In genomic region chr13:45623516-45624090, GRCh38 we compare ENCODE assay signal across 9 cellular contexts. TPM values are rescaled to one million over a fixed set of nuclear protein-coding genes. Genes with fewer than 3 reads are reported as not detected.
DNase-seq lines count a peak whose midpoint lies in the region; ATAC-seq, FAIRE-seq and TF ChIP-seq lines count a peak whose summit lies in the region.
"Had no signal": no experiment of that assay in that cellular context is flagged by ENCODE, and none has a peak within 500 bp of the region (broad histone marks: within the 10 kb centered on the region; RNA-seq: fewer than 3 reads in every experiment).

No MANE protein-coding gene starts in this region.

- H3K36me3 ChIP-seq in A673 (ENCODE audit: insufficient read depth, low read length, poor library complexity, severe bottlenecking) (no peaks in the 10 kb centered on the region), OCI-LY1 (ENCODE audit: insufficient read depth, low read length) (no peaks in the 10 kb centered on the region)

- peak; percentile 84 for FAIRE-seq in G401.6 (lab: Jason Lieb, UNC)

- BruUV-seq in A673 (replicated peaks; lab: Mats Ljungman, UMichigan), result no TSS peak

- DNase-seq in A673 (ENCODE audit: low spot score) (peak; percentile 57), fibroblast of the aortic adventitia (ENCODE audit: low read depth) (peak; percentile 28), retina (no peak)

- no peaks in the 10 kb centered on the region for H3K9me2 ChIP-seq in OCI-LY1 (ENCODE audit: low read depth, low read length)

- H3K79me2 ChIP-seq in OCI-LY1 (ENCODE audit: insufficient read depth, low read length), result no peaks in the 10 kb centered on the region

- peak; percentile 77 for TF ChIP-seq CTCF in A673 (conservative IDR thresholded peaks at IDR 0.05; ENCODE audit: low read depth, low read length)
- TF ChIP-seq CTCF in OCI-LY1 (IDR thresholded peaks at IDR 0.05; ENCODE audit: low read length), result peak; percentile 71
- peak; percentile 51 for TF ChIP-seq CTCF in fibroblast of the aortic adventitia (IDR thresholded peaks at IDR 0.05; ENCODE audit: insufficient read depth, low read length)

- H3K27ac ChIP-seq in A673 (ENCODE audit: low read depth, low read length, poor library complexity, severe bottlenecking), result no peak overlapping the region
- H3K27ac ChIP-seq in OCI-LY1 (ENCODE audit: low read depth, low read length, poor library complexity, severe bottlenecking), result no peak overlapping the region

- intact Hi-C loops in A673 (cut with micrococcal nuclease; ENCODE audit: unreplicated experiment), result loop anchor here (5.0 to 10.0 kb wide), 4 partner anchors 381 to 701 kb away; no protein-coding TSS in a partner anchor

- H4K20me1 ChIP-seq in OCI-LY1 (ENCODE audit: insufficient read depth, low read length), result no peaks in the 10 kb centered on the region

- H2AFZ ChIP-seq in OCI-LY1 (ENCODE audit: low read length), result no peak overlapping the region

- no peak for ATAC-seq in GM19467 (IDR thresholded peaks at IDR 0.05; ENCODE audit: unreplicated experiment)
- no peak for ATAC-seq in HG02610 (IDR thresholded peaks at IDR 0.05; ENCODE audit: unreplicated experiment)
- no peak for ATAC-seq in GM21737 (IDR thresholded peaks at IDR 0.05; ENCODE audit: unreplicated experiment)

- CTCF ChIA-PET in A673 (lab: Charles Lee), result interaction anchor here (0.8 to 1.1 kb wide), 2 partner anchors 501 to 537 kb away, joined by 3 read pairs; no protein-coding TSS in a partner anchor

- no peaks in the 10 kb centered on the region for H3K27me3 ChIP-seq in A673 (replicated peaks; ENCODE audit: insufficient read depth, low read depth, low read length, poor library complexity)
- no peaks in the 10 kb centered on the region for H3K27me3 ChIP-seq in OCI-LY1 (ENCODE audit: insufficient read depth, low read length)

- H3F3A ChIP-seq in OCI-LY1 (ENCODE audit: insufficient read depth, low read length), result no peaks in the 10 kb centered on the region

- H3K9me3 ChIP-seq in A673 (ENCODE audit: low read depth, low read length, poor library complexity, severe bottlenecking), result no peaks in the 10 kb centered on the region
- H3K9me3 ChIP-seq in OCI-LY1 (ENCODE audit: low read length), result no peaks in the 10 kb centered on the region

- peaks cover 16% of the 10 kb centered on the region for H3K4me1 ChIP-seq in A673 (ENCODE audit: insufficient read depth, low read length, poor library complexity, severe bottlenecking)
- H3K4me1 ChIP-seq in OCI-LY1 (ENCODE audit: insufficient read depth, low read length, severe bottlenecking), result no peaks in the 10 kb centered on the region

- H3K4me2 ChIP-seq in OCI-LY1 (ENCODE audit: low read length), result no peak overlapping the region

- no peak overlapping the region for H3K4me3 ChIP-seq in A673 (ENCODE audit: low read depth, low read length, poor library complexity, severe bottlenecking)
- no peak overlapping the region for H3K4me3 ChIP-seq in OCI-LY1 (ENCODE audit: low read depth, low read length, poor library complexity, severe bottlenecking)
- H3K4me3 ChIP-seq in fibroblast of the aortic adventitia (ENCODE audit: low read depth, low read length), result no peak overlapping the region

- no peak overlapping the region for H3K9ac ChIP-seq in OCI-LY1 (ENCODE audit: low read length)

- POLR2A ChIA-PET in A673 (lab: Charles Lee; ENCODE audit: low non-redundant PET), result no interaction called here

RNA-seq across cellular contexts. Expression of gene ERICH6B, which starts 8.1 kb away (rescaled TPM):
- total RNA-seq in A673 (2021) (not detected in 2 replicates), fibroblast of the aortic adventitia (ENCODE audit: low replicate concordance) (not detected in 2 replicates)
- total RNA-seq: pulmonary artery endothelial cell had no signal
